In genomic region chr1:108828074-108828961, GRCh38 we compare ENCODE assay signal across 8 cellular contexts. TPM values are rescaled to one million over a fixed set of nuclear protein-coding genes. Genes with fewer than 3 reads are reported as not detected.
DNase-seq lines count a peak whose midpoint lies in the region; ATAC-seq, FAIRE-seq and TF ChIP-seq lines count a peak whose summit lies in the region.

No MANE protein-coding gene starts in this region.

- H3F3A ChIP-seq in PC-3 (ENCODE audit: low read length, unreplicated experiment) = no peaks in the 10 kb centered on the region

- H3K79me2 ChIP-seq in PC-3 (ENCODE audit: low read length) = no peaks in the 10 kb centered on the region
- no peaks in the 10 kb centered on the region for H3K79me2 ChIP-seq in fibroblast of lung (ENCODE audit: control insufficient read depth, insufficient read depth, low read length)

- DNase-seq in GM06990 (ENCODE audit: extremely low read depth, insufficient read length) (no peak), HTR-8/SVneo (ENCODE audit: insufficient read length, low spot score) (peak; percentile 56), PC-3 (peak; percentile 89), fibroblast of lung (ENCODE audit: low read depth in 2 of 2) (peak; percentile 72 to 98), natural killer cell (peak; percentile 59)
- DNase-seq in activated T-cell treated with anti-CD3 and anti-CD28 coated beads, Interleukin-2, amount 50 U/mL, for 72 hours = peak; percentile 72 to 74
- peak; percentile 48 for DNase-seq in stimulated activated naive B cell treated with anti-CD40 and anti-IgM and Interleukin-4, amounts not matched to agents 10 μg/mL and 1 μg/mL and 100 μg/mL, for 72 hours

- H3K36me3 Mint-ChIP-seq in activated T-cell treated with anti-CD3 and anti-CD28 coated beads, Interleukin-2, amount 50 U/mL, for 72 hours (ENCODE audit: insufficient read depth in 2 of 2) = no peaks in the 10 kb centered on the region
- no peaks in the 10 kb centered on the region for H3K36me3 Mint-ChIP-seq in natural killer cell
- no peaks in the 10 kb centered on the region for H3K36me3 Mint-ChIP-seq in stimulated activated naive B cell treated with anti-CD40 and anti-IgM and Interleukin-4, amounts not matched to agents 10 μg/mL and 1 μg/mL and 100 μg/mL, for 72 hours

- no peaks in the 10 kb centered on the region for H3K27me3 Mint-ChIP-seq in activated T-cell treated with anti-CD3 and anti-CD28 coated beads, Interleukin-2, amount 50 U/mL, for 72 hours (ENCODE audit: low read depth)
- H3K27me3 Mint-ChIP-seq in natural killer cell (ENCODE audit: low read depth in 2 of 2) = no peaks in the 10 kb centered on the region
- H3K27me3 Mint-ChIP-seq in stimulated activated naive B cell treated with anti-CD40 and anti-IgM and Interleukin-4, amounts not matched to agents 10 μg/mL and 1 μg/mL and 100 μg/mL, for 72 hours = no peaks in the 10 kb centered on the region

- H3K4me1 Mint-ChIP-seq in activated T-cell treated with anti-CD3 and anti-CD28 coated beads, Interleukin-2, amount 50 U/mL, for 72 hours (ENCODE audit: low read depth) = no peaks in the 10 kb centered on the region
- peaks cover 14 to 16% of the 10 kb centered on the region in 2 donors for H3K4me1 Mint-ChIP-seq in natural killer cell
- peaks cover 2 to 9% of the 10 kb centered on the region in 2 donors for H3K4me1 Mint-ChIP-seq in stimulated activated naive B cell treated with anti-CD40 and anti-IgM and Interleukin-4, amounts not matched to agents 10 μg/mL and 1 μg/mL and 100 μg/mL, for 72 hours

- TF ChIP-seq CTCF in GM06990 (IDR thresholded peaks at IDR 0.05; ENCODE audit: insufficient read depth, low read length, poor library complexity, severe bottlenecking) (peak; percentile 71), PC-3 (conservative IDR thresholded peaks at IDR 0.05; ENCODE audit: low read depth, low read length) (peak; percentile 89), fibroblast of lung (conservative IDR thresholded peaks at IDR 0.05 in 1 of 2, IDR thresholded peaks at IDR 0.05 in 1 of 2; ENCODE audit: low read depth in 1 of 2, low read length in 2 of 2) (peak; percentile 47 to 66), natural killer cell (IDR thresholded peaks at IDR 0.05) (peak; percentile 76)

- H4K20me1 ChIP-seq in PC-3 (ENCODE audit: low read length) = no peaks in the 10 kb centered on the region
- H4K20me1 ChIP-seq in fibroblast of lung (ENCODE audit: control insufficient read depth, extremely low read depth, insufficient read depth, low read length) = no peaks in the 10 kb centered on the region

- no peaks in the 10 kb centered on the region for H3K9me3 ChIP-seq in PC-3 (ENCODE audit: low read length)
- H3K9me3 ChIP-seq in fibroblast of lung (ENCODE audit: control insufficient read depth, insufficient read depth, low read depth, low read length) = no peaks in the 10 kb centered on the region

- POLR2A ChIA-PET in PC-3 (lab: Charles Lee; ENCODE audit: unreplicated experiment) = interaction anchor here (0.6 kb wide), 1 partner anchor 272 kb away, joined by 10 read pairs; no protein-coding TSS in a partner anchor

- CTCF ChIA-PET in PC-3 (lab: Charles Lee) = interaction anchor here (0.6 to 1.1 kb wide), 4 partner anchors 12 to 136 kb away, joined by 3 to 7 read pairs (median 4); partner anchors contain the start of gene PRPF38B

- H3K27ac Mint-ChIP-seq in activated T-cell treated with anti-CD3 and anti-CD28 coated beads, Interleukin-2, amount 50 U/mL, for 72 hours = no peak overlapping the region
- H3K27ac Mint-ChIP-seq in natural killer cell = no peak overlapping the region
- no peak overlapping the region for H3K27ac Mint-ChIP-seq in stimulated activated naive B cell treated with anti-CD40 and anti-IgM and Interleukin-4, amounts not matched to agents 10 μg/mL and 1 μg/mL and 100 μg/mL, for 72 hours

- H2AFZ ChIP-seq in PC-3 (ENCODE audit: low read length) = peak overlapping the region; percentile 62
- no peak overlapping the region for H2AFZ ChIP-seq in fibroblast of lung (ENCODE audit: low read length)

- no peaks in the 10 kb centered on the region for H3K9me2 ChIP-seq in PC-3 (replicated peaks; ENCODE audit: low read length)

- H3K27me3 ChIP-seq in GM06990 (replicated peaks; ENCODE audit: control insufficient read depth, insufficient read depth, low read length) (no peaks in the 10 kb centered on the region), PC-3 (ENCODE audit: low read length) (no peaks in the 10 kb centered on the region), fibroblast of lung (ENCODE audit: control insufficient read depth, insufficient read depth, low read length) (no peaks in the 10 kb centered on the region)

- no peak for FAIRE-seq in HTR-8/SVneo (lab: Jason Lieb, UNC)

- H3K4me2 ChIP-seq in PC-3 (ENCODE audit: low read length) (peak overlapping the region; percentile 39), fibroblast of lung (ENCODE audit: extremely low read depth, insufficient read depth, low read length) (peak overlapping the region; percentile 81)

- H3K4me3 ChIP-seq in GM06990 (replicated peaks; ENCODE audit: low read depth, low read length) (no peak overlapping the region), PC-3 (ENCODE audit: low read length) (no peak overlapping the region), fibroblast of lung (replicated peaks in 1 of 4; ENCODE audit: control extremely low read depth in 1 of 4, insufficient read depth in 1 of 4, low read depth in 3 of 4, low read length in 4 of 4) (peak overlapping the region in 3 of 4 experiments; percentile 4 to 20 (median 15))

- H3K9ac ChIP-seq in PC-3 (ENCODE audit: low read length) (peak overlapping the region; percentile 37), fibroblast of lung (ENCODE audit: insufficient read depth, low read length) (peak overlapping the region; percentile 55)

- no peaks in the 10 kb centered on the region for H3K36me3 ChIP-seq in GM06990 (ENCODE audit: control insufficient read depth, insufficient read depth, low read length)
- H3K36me3 ChIP-seq in PC-3 (ENCODE audit: low read depth, low read length) = no peaks in the 10 kb centered on the region
- H3K36me3 ChIP-seq in fibroblast of lung (ENCODE audit: control insufficient read depth, insufficient read depth, low read length) = no peaks in the 10 kb centered on the region

- ATAC-seq in PC-3 = peak; percentile 35
- peak; percentile 71 to 73 for ATAC-seq in activated T-cell treated with anti-CD3 and anti-CD28 coated beads, Interleukin-2, amount 50 U/mL, for 72 hours (replicated peaks in 1 of 2)
- ATAC-seq in natural killer cell = peak in 2 of 3 donors; percentile 70 to 80
- peak; percentile 69 to 78 for ATAC-seq in stimulated activated naive B cell treated with anti-CD40 and anti-IgM and Interleukin-4, amounts not matched to agents 10 μg/mL and 1 μg/mL and 100 μg/mL, for 72 hours (replicated peaks)
- no peak for ATAC-seq in HG03460 (IDR thresholded peaks at IDR 0.05; ENCODE audit: unreplicated experiment)

- intact Hi-C loops in PC-3 (cut with micrococcal nuclease) = loop anchor here (1.0 to 5.0 kb wide), 3 partner anchors 50 to 284 kb away; partner anchors contain the start of gene ELAPOR1
- intact Hi-C loops in natural killer cell (cut with micrococcal nuclease) = loop anchor here (1.0 to 5.0 kb wide), 3 partner anchors 70 to 704 kb away; a partner anchor contains a TSS

- no TSS peak for BruUV-seq in PC-3 (replicated peaks; lab: Mats Ljungman, UMichigan)

- H3K27ac ChIP-seq in PC-3 (ENCODE audit: low read length) = peak overlapping the region; percentile 93
- H3K27ac ChIP-seq in fibroblast of lung (ENCODE audit: insufficient read depth, low read length) = peak overlapping the region; percentile 91

- no peak overlapping the region for H3K4me3 Mint-ChIP-seq in activated T-cell treated with anti-CD3 and anti-CD28 coated beads, Interleukin-2, amount 50 U/mL, for 72 hours
- no peak overlapping the region for H3K4me3 Mint-ChIP-seq in natural killer cell
- H3K4me3 Mint-ChIP-seq in stimulated activated naive B cell treated with anti-CD40 and anti-IgM and Interleukin-4, amounts not matched to agents 10 μg/mL and 1 μg/mL and 100 μg/mL, for 72 hours = no peak overlapping the region

- H3K9me3 Mint-ChIP-seq in activated T-cell treated with anti-CD3 and anti-CD28 coated beads, Interleukin-2, amount 50 U/mL, for 72 hours = no peaks in the 10 kb centered on the region
- no peaks in the 10 kb centered on the region for H3K9me3 Mint-ChIP-seq in natural killer cell
- no peaks in the 10 kb centered on the region for H3K9me3 Mint-ChIP-seq in stimulated activated naive B cell treated with anti-CD40 and anti-IgM and Interleukin-4, amounts not matched to agents 10 μg/mL and 1 μg/mL and 100 μg/mL, for 72 hours

- H3K4me1 ChIP-seq in PC-3 (ENCODE audit: insufficient read depth, low read length) = peaks cover 42% of the 10 kb centered on the region
- H3K4me1 ChIP-seq in fibroblast of lung (ENCODE audit: control insufficient read depth, extremely low read depth, insufficient read depth, low read length) = peaks cover 24% of the 10 kb centered on the region

RNA-seq across cellular contexts. Expression of gene AKNAD1, which starts 28.6 kb away (rescaled TPM):
- total RNA-seq in PC-3 (2014; rRNA removed) = 0.07 and 1.8 TPM in 2 replicates
- total RNA-seq in activated T-cell treated with anti-CD3 and anti-CD28 coated beads, Interleukin-2, amount 50 U/mL, for 72 hours = not detected
- 0.17 and 0.26 TPM in 2 replicates for total RNA-seq in fibroblast of lung
- polyA plus RNA-seq in fibroblast of lung = 0.71 and 1.2 TPM in 2 replicates
- polyA plus RNA-seq in fibroblast of lung (2012) = 0.83 and 1.1 TPM in 2 replicates
- not detected in 2 replicates for polyA minus RNA-seq in fibroblast of lung (ENCODE audit: low replicate concordance)
- total RNA-seq in natural killer cell = not detected

RNA-seq across cellular contexts. Expression of gene GPSM2, which starts 48.5 kb away (rescaled TPM):
- total RNA-seq in PC-3 (2014; rRNA removed) (48.5 and 56.6 TPM in 2 replicates), fibroblast of lung (28.0 and 36.2 TPM in 2 replicates), natural killer cell (1 to 10 TPM; 1.0 to 1.5 (median 1.4) TPM)
- total RNA-seq in activated T-cell treated with anti-CD3 and anti-CD28 coated beads, Interleukin-2, amount 50 U/mL, for 72 hours = 10 to 100 TPM; 15.1 to 16.7 TPM
- 32.6 and 61.1 TPM in 2 replicates for polyA plus RNA-seq in fibroblast of lung
- polyA plus RNA-seq in fibroblast of lung (2012) = 23.5 and 38.5 TPM in 2 replicates
- 8.4 and 19.6 TPM in 2 replicates for polyA minus RNA-seq in fibroblast of lung (ENCODE audit: low replicate concordance)

Comparison
In these comparisons a context has a peak if more than half of its experiments do, and no peak if none do; other contexts are left out.
1. H3K4me3 ChIP-seq: peak in fibroblast of lung (3 of 4); none in GM06990 (single experiment) and PC-3 (single experiment).
2. RNA of gene GPSM2, which starts 48.5 kb away (total RNA-seq): 48.5 to 56.6 TPM in PC-3, 28.0 to 36.2 TPM in fibroblast of lung and 15.1 to 16.7 TPM in activated T-cell treated with anti-CD3 and anti-CD28 coated beads, Interleukin-2, amount 50 U/mL, for 72 hours; 1.0 to 1.5 TPM in natural killer cell; every median in the first group is over 4 times any median in the second.
3. Peak in every context shown above with its lines, with median percentiles within 50 percentile points of each other: CTCF ChIP-seq.